2 cellular contexts compared by ENCODE assay signal in genomic region chr9:98078895-98079294, GRCh38.
TF ChIP-seq lines count a peak whose summit lies in the region.

No MANE protein-coding gene starts in this region.

TF ChIP-seq in GM23338, 12 proteins besides CTCF, POLR2A, EP300 and RAD21 (continued from another document):
- TF ChIP-seq ZNF331 (CRISPR knock-in tag; IDR thresholded peaks at IDR 0.05; ENCODE audit: low read depth) = no peak

TF ChIP-seq in GM12891, 5 proteins besides CTCF, POLR2A, EP300 and RAD21 (continued from another document):
- TF ChIP-seq POU2F2 (IDR thresholded peaks at IDR 0.05; ENCODE audit: low read depth, low read length) = no peak
- TF ChIP-seq PAX5 (IDR thresholded peaks at IDR 0.05; ENCODE audit: insufficient read depth, low read length, severe bottlenecking) = no peak
- TF ChIP-seq POLR2AphosphoS5 (IDR thresholded peaks at IDR 0.05; ENCODE audit: low read depth, low read length) = no peak
TF ChIP-seq in GM12891: peak in this region for 0.
